In the genomic region with DNA sequence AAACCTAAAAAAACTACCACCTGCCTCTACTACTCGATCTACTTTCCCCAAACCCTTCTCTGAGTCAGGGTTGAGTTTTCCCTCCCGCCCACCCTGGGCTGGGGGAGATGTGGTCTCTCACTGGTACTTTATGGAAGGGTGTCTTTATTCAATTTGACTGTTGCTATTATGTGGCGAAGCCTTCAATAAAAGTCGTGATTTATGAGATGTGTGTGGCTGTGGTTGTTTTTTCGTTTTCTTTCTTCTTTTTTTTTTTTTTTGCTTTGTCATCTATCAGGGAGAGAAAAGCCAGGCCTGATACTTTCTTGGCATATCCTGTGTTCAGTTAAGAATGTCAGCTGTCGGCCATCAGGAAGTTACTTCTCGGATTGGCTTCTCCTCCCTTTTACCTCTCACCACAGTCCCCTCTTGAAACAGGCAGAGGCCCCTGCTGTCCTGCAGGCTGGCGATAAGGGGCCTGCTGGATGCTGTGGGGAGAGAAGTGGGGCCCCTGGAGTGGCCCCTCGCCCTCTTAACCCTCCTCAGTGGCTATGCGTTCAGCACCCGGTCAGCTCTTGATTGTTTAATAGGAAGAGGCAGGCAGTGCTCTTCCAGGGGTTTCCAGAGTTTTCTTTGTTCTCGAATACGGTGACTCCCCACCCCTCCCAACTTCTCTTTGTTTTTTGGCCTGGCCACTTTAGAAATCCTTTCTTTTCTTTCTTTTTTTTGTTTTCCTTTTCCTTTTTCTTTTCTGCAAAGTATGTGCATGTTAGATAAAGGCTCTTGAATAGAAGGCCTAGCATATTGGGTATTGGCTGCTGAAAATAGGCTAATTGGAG, we compare ENCODE assay signal across 10 cellular contexts.
DNase-seq lines count a peak whose midpoint lies in the region; ATAC-seq and TF ChIP-seq lines count a peak whose summit lies in the region.
"Had no signal": no experiment of that assay in that cellular context is flagged by ENCODE, and none has a peak within 500 bp of the region (broad histone marks: within the 10 kb centered on the region; RNA-seq: fewer than 3 reads in every experiment).

No MANE protein-coding gene starts in this region.

- H3K36me3 ChIP-seq in thoracic aorta, result no peaks in the 10 kb centered on the region

- peaks cover 0 to 9% of the 10 kb centered on the region in 2 donors for H3K4me1 ChIP-seq in thoracic aorta (ENCODE audit: control insufficient read depth in 1 of 2, low read depth in 2 of 2)

- no peak overlapping the region for H3K27ac ChIP-seq in thoracic aorta

- no peak for DNase-seq in activated naive CD8-positive, alpha-beta T cell treated with anti-CD3 and anti-CD28 coated beads for 36 hours
- DNase-seq in activated naive CD8-positive, alpha-beta T cell treated with anti-CD3 and anti-CD28 coated beads, Interleukin-2, amount 10 ng/mL, durations not matched to agents 7 days and 5 days, result no peak
- peak; percentile 44 for DNase-seq in iPS-NIHi7 (ENCODE audit: extremely low spot score)
- no peak for DNase-seq in thoracic aorta (ENCODE audit: low spot score)
- no peak for DNase-seq in T-helper 1 cell
- DNase-seq: CD8-positive, alpha-beta T cell; NCI-H69 had no signal

- no peaks in the 10 kb centered on the region for H3K9me3 ChIP-seq in thoracic aorta

- POLR2A ChIA-PET in activated naive CD8-positive, alpha-beta T cell treated with anti-CD3 and anti-CD28 coated beads, Interleukin-2, amount 10 ng/mL, durations not matched to agents 7 days and 5 days (lab: Charles Lee), result no interaction called here

- H3K27me3 ChIP-seq in thoracic aorta (replicated peaks; ENCODE audit: insufficient read depth), result no peaks in the 10 kb centered on the region

- H3K36me3 Mint-ChIP-seq in activated naive CD8-positive, alpha-beta T cell, result peaks cover 21% of the 10 kb centered on the region
- peaks cover 27% of the 10 kb centered on the region for H3K36me3 Mint-ChIP-seq in activated naive CD8-positive, alpha-beta T cell treated with anti-CD3 and anti-CD28 coated beads for 36 hours
- peaks cover 38% of the 10 kb centered on the region for H3K36me3 Mint-ChIP-seq in activated naive CD8-positive, alpha-beta T cell treated with anti-CD3 and anti-CD28 coated beads, Interleukin-2, amount 10 ng/mL, durations not matched to agents 7 days and 5 days

- H3K4me3 ChIP-seq in thoracic aorta, result peak overlapping the region; percentile 32

- H3K27me3 Mint-ChIP-seq in activated naive CD8-positive, alpha-beta T cell, result no peaks in the 10 kb centered on the region
- no peaks in the 10 kb centered on the region for H3K27me3 Mint-ChIP-seq in activated naive CD8-positive, alpha-beta T cell treated with anti-CD3 and anti-CD28 coated beads for 36 hours
- peaks cover 2% of the 10 kb centered on the region for H3K27me3 Mint-ChIP-seq in activated naive CD8-positive, alpha-beta T cell treated with anti-CD3 and anti-CD28 coated beads, Interleukin-2, amount 10 ng/mL, durations not matched to agents 7 days and 5 days

- peak overlapping the region; percentile 74 for H3K27ac Mint-ChIP-seq in activated naive CD8-positive, alpha-beta T cell
- H3K27ac Mint-ChIP-seq in activated naive CD8-positive, alpha-beta T cell treated with anti-CD3 and anti-CD28 coated beads for 36 hours, result no peak overlapping the region
- peak overlapping the region; percentile 10 for H3K27ac Mint-ChIP-seq in activated naive CD8-positive, alpha-beta T cell treated with anti-CD3 and anti-CD28 coated beads, Interleukin-2, amount 10 ng/mL, durations not matched to agents 7 days and 5 days

- H3K4me1 Mint-ChIP-seq in activated naive CD8-positive, alpha-beta T cell (ENCODE audit: low read depth), result peaks cover 27% of the 10 kb centered on the region
- H3K4me1 Mint-ChIP-seq in activated naive CD8-positive, alpha-beta T cell treated with anti-CD3 and anti-CD28 coated beads for 36 hours, result peaks cover 21% of the 10 kb centered on the region
- H3K4me1 Mint-ChIP-seq in activated naive CD8-positive, alpha-beta T cell treated with anti-CD3 and anti-CD28 coated beads, Interleukin-2, amount 10 ng/mL, durations not matched to agents 7 days and 5 days, result peaks cover 18% of the 10 kb centered on the region

- ATAC-seq in activated naive CD8-positive, alpha-beta T cell treated with anti-CD3 and anti-CD28 coated beads, Interleukin-2, amount 10 ng/mL, durations not matched to agents 7 days and 5 days (ENCODE audit: low read depth), result no peak
- no peak for ATAC-seq in thoracic aorta (ENCODE audit: insufficient number of reproducible peaks, low FRiP score, low read depth)
- ATAC-seq in GM21786 (IDR thresholded peaks at IDR 0.05; ENCODE audit: unreplicated experiment), result no peak
- ATAC-seq in GM21367 (IDR thresholded peaks at IDR 0.05; ENCODE audit: unreplicated experiment), result no peak
- ATAC-seq: CD8-positive, alpha-beta T cell had no signal

- peaks cover under 1% of the 10 kb centered on the region for H3K9me3 Mint-ChIP-seq in activated naive CD8-positive, alpha-beta T cell (ENCODE audit: low read depth)
- H3K9me3 Mint-ChIP-seq in activated naive CD8-positive, alpha-beta T cell treated with anti-CD3 and anti-CD28 coated beads for 36 hours, result peaks cover 7% of the 10 kb centered on the region
- peaks cover 2% of the 10 kb centered on the region for H3K9me3 Mint-ChIP-seq in activated naive CD8-positive, alpha-beta T cell treated with anti-CD3 and anti-CD28 coated beads, Interleukin-2, amount 10 ng/mL, durations not matched to agents 7 days and 5 days

- no peak for TF ChIP-seq CTCF in thoracic aorta (IDR thresholded peaks at IDR 0.05)

- no peak overlapping the region for H3K4me3 Mint-ChIP-seq in activated naive CD8-positive, alpha-beta T cell
- H3K4me3 Mint-ChIP-seq in activated naive CD8-positive, alpha-beta T cell treated with anti-CD3 and anti-CD28 coated beads for 36 hours, result no peak overlapping the region
- no peak overlapping the region for H3K4me3 Mint-ChIP-seq in activated naive CD8-positive, alpha-beta T cell treated with anti-CD3 and anti-CD28 coated beads, Interleukin-2, amount 10 ng/mL, durations not matched to agents 7 days and 5 days
- H3K4me3 Mint-ChIP-seq: CD8-positive, alpha-beta T cell had no signal
